ENCODE assay signal across 8 cellular contexts in genomic region chr19:6425732-6426686, GRCh38. TPM values are rescaled to one million over a fixed set of nuclear protein-coding genes. Genes with fewer than 3 reads are reported as not detected.
A peak's percentile ranks its signal among the peaks of the same experiment; 100 is the strongest.
DNase-seq lines count a peak whose midpoint lies in the region; FAIRE-seq and TF ChIP-seq lines count a peak whose summit lies in the region.

No MANE protein-coding gene starts in this region.

- TF ChIP-seq POLR2A in Peyer's patch (IDR thresholded peaks at IDR 0.05): no peak

- peaks cover 17% of the 10 kb centered on the region for H3K27me3 Mint-ChIP-seq in endothelial cell (ENCODE audit: unreplicated experiment)

- no peaks in the 10 kb centered on the region for H3K27me3 ChIP-seq in Peyer's patch
- no peaks in the 10 kb centered on the region for H3K27me3 ChIP-seq in rectal smooth muscle tissue (ENCODE audit: control insufficient read depth, insufficient read depth, low read length)

- H3K27ac Mint-ChIP-seq in endothelial cell (ENCODE audit: unreplicated experiment): peak overlapping the region; percentile 75

- peak in 3 of 6 experiments; percentile 14 to 39 (median 24) for TF ChIP-seq CTCF in Peyer's patch (IDR thresholded peaks at IDR 0.05)
- TF ChIP-seq CTCF in endothelial cell (IDR thresholded peaks at IDR 0.05; ENCODE audit: unreplicated experiment): no peak

- H3K36me3 ChIP-seq in Peyer's patch (peaks cover 0 to 10% (median 0%) of the 10 kb centered on the region in 3 donors), rectal smooth muscle tissue (ENCODE audit: control insufficient read depth, insufficient read depth, low read length) (peaks cover 3% of the 10 kb centered on the region)

- H3K9me3 Mint-ChIP-seq in endothelial cell (ENCODE audit: unreplicated experiment): peaks cover 6% of the 10 kb centered on the region

- peaks cover 16% of the 10 kb centered on the region for H3K36me3 Mint-ChIP-seq in endothelial cell (ENCODE audit: low read depth, unreplicated experiment)

- no peak for DNase-seq in GM18507 (ENCODE audit: extremely low spot score, insufficient read length, low read depth)
- no peak for DNase-seq in Peyer's patch
- DNase-seq in endothelial cell (ENCODE audit: low spot score): no peak
- DNase-seq in D341Med (ENCODE audit: low spot score): no peak
- no peak for DNase-seq in GM03348 (ENCODE audit: low spot score)
- no peak for DNase-seq in NCI-H187 treated with DMSO at 0.1 percent for 48 hours (lab: John Stamatoyannopoulos, UW)
- no peak for DNase-seq in central memory CD4-positive, alpha-beta T cell

- H3K4me1 ChIP-seq in Peyer's patch: peaks cover 0 to 22% (median 9%) of the 10 kb centered on the region in 4 donors
- H3K4me1 ChIP-seq in rectal smooth muscle tissue (ENCODE audit: control insufficient read depth, insufficient read depth, low read length): peaks cover 7% of the 10 kb centered on the region

- no peak overlapping the region for H3K9ac ChIP-seq in rectal smooth muscle tissue (ENCODE audit: low read length)

- peaks cover 15% of the 10 kb centered on the region for H3K4me1 Mint-ChIP-seq in endothelial cell (ENCODE audit: unreplicated experiment)

- peak overlapping the region; percentile 77 to 82 (median 80) for H3K27ac ChIP-seq in Peyer's patch
- H3K27ac ChIP-seq in rectal smooth muscle tissue (ENCODE audit: low read depth, low read length): peak overlapping the region; percentile 79

- FAIRE-seq in GM18507 (lab: Jason Lieb, UNC): peak; percentile 24

- H3K4me3 ChIP-seq in Peyer's patch (peak overlapping the region; percentile 15 to 47 (median 38)), rectal smooth muscle tissue (ENCODE audit: low read length) (peak overlapping the region; percentile 19)

- H3K9me3 ChIP-seq in Peyer's patch: no peaks in the 10 kb centered on the region

- H3K4me3 Mint-ChIP-seq in endothelial cell (ENCODE audit: unreplicated experiment): no peak overlapping the region

RNA-seq across cellular contexts. Expression of gene KHSRP, which starts 1.4 kb away (rescaled TPM):
- total RNA-seq in Peyer's patch (100 to 1,000 TPM in 3 of 4 donors, 10 to 100 TPM in 1; 91.2 to 162 (median 118) TPM), endothelial cell (ENCODE audit: unreplicated experiment) (290 TPM)

RNA-seq across cellular contexts. Expression of gene SLC25A41, which starts 7.6 kb away (rescaled TPM):
- 1 to 10 TPM in 1 of 4 donors, not detected in 3; 2.5 TPM for total RNA-seq in Peyer's patch
- total RNA-seq in endothelial cell (ENCODE audit: unreplicated experiment): 0.23 TPM

RNA-seq across cellular contexts. Expression of gene GTF2F1, which starts 33.0 kb away (rescaled TPM):
- total RNA-seq in Peyer's patch: 10 to 100 TPM; 36.3 to 97.4 (median 54.0) TPM
- 95.5 TPM for total RNA-seq in endothelial cell (ENCODE audit: unreplicated experiment)

RNA-seq across cellular contexts. Expression of gene SLC25A23, which starts 33.6 kb away (rescaled TPM):
- total RNA-seq in Peyer's patch: 100 to 1,000 TPM in 3 of 4 donors, 10 to 100 TPM in 1; 69.3 to 209 (median 122) TPM
- 20.7 TPM for total RNA-seq in endothelial cell (ENCODE audit: unreplicated experiment)

RNA-seq across cellular contexts. Expression of gene CRB3, which starts 38.1 kb away (rescaled TPM):
- total RNA-seq in Peyer's patch (100 to 1,000 TPM in 3 of 4 donors, 10 to 100 TPM in 1; 21.5 to 245 (median 190) TPM), endothelial cell (ENCODE audit: unreplicated experiment) (0.44 TPM)
